Comparison of ENCODE assay signal across 14 cellular contexts in the genomic region with DNA sequence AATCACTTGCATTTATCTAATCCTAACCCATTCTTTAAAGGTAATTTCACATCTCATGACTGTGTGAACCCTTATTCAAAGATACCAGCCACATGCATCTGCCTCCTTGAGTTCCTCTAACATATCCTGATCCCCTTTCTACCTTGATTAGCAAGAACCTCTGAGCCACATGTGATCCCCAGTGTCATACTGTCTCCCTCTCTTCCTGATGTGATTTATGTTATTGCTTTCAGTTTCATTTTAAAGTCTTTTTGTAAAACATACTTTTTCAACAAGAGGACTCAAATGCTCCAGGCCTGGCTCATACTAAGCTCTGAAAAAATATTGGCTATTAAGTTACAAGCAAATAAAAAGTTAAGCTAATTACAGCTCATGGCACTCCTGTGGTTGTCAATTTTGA.
DNase-seq lines count a peak whose midpoint lies in the region; ATAC-seq, FAIRE-seq and TF ChIP-seq lines count a peak whose summit lies in the region.
"Had no signal": no experiment of that assay in that cellular context is flagged by ENCODE, and none has a peak within 500 bp of the region (broad histone marks: within the 10 kb centered on the region; RNA-seq: fewer than 3 reads in every experiment).

No MANE protein-coding gene starts in this region.

- no peak for TF ChIP-seq POLR2A in upper lobe of left lung (IDR thresholded peaks at IDR 0.05)

- intact Hi-C loops in CD4-positive, alpha-beta memory T cell (cut with micrococcal nuclease) = no loop called here
- intact Hi-C loops in left lung (cut with DNase I) (loop anchor here in 1 of 2 donors (10.0 kb wide), 1 partner anchor 210 kb away; no protein-coding TSS in a partner anchor), tibial artery (cut with DNase I; ENCODE audit: low total_unique reads) (no loop called here)

- H3K27ac Mint-ChIP-seq in CD4-positive, alpha-beta memory T cell = peak overlapping the region in 6 of 7 donors; percentile 7 to 65 (median 22)
- peak overlapping the region; percentile 74 for H3K27ac Mint-ChIP-seq in activated naive CD8-positive, alpha-beta T cell treated with anti-CD3 and anti-CD28 coated beads, Interleukin-2, amount 10 ng/mL, durations not matched to agents 7 days and 5 days

- no peak for TF ChIP-seq CTCF in left lung (IDR thresholded peaks at IDR 0.05)
- no peak for TF ChIP-seq CTCF in upper lobe of left lung (IDR thresholded peaks at IDR 0.05)
- no peak for TF ChIP-seq CTCF in tibial artery (IDR thresholded peaks at IDR 0.05)

- peak; percentile 65 for ATAC-seq in activated naive CD8-positive, alpha-beta T cell treated with anti-CD3 and anti-CD28 coated beads, Interleukin-2, amount 10 ng/mL, durations not matched to agents 7 days and 5 days (ENCODE audit: low read depth)
- peak; percentile 34 for ATAC-seq in left lung
- no peak for ATAC-seq in GM18519 (IDR thresholded peaks at IDR 0.05; ENCODE audit: low FRiP score, unreplicated experiment)
- ATAC-seq in upper lobe of left lung (ENCODE audit: low FRiP score in 2 of 2) = no peak

- no peak overlapping the region for H3K4me3 ChIP-seq in CD4-positive, alpha-beta memory T cell (ENCODE audit: low read length in 2 of 2)
- H3K4me3 ChIP-seq in left lung (no peak overlapping the region), upper lobe of left lung (no peak overlapping the region), tibial artery (no peak overlapping the region)
- H3K4me3 ChIP-seq: esophagus squamous epithelium, thoracic aorta had no signal

- H3K4me3 Mint-ChIP-seq in CD4-positive, alpha-beta memory T cell = peak overlapping the region; percentile 22 to 75 (median 63)
- peak overlapping the region; percentile 4 for H3K4me3 Mint-ChIP-seq in activated naive CD8-positive, alpha-beta T cell treated with anti-CD3 and anti-CD28 coated beads, Interleukin-2, amount 10 ng/mL, durations not matched to agents 7 days and 5 days

- H3K9me3 Mint-ChIP-seq in CD4-positive, alpha-beta memory T cell = peaks cover 0 to 2% (median 0%) of the 10 kb centered on the region in 8 donors
- no peaks in the 10 kb centered on the region for H3K9me3 Mint-ChIP-seq in activated naive CD8-positive, alpha-beta T cell treated with anti-CD3 and anti-CD28 coated beads, Interleukin-2, amount 10 ng/mL, durations not matched to agents 7 days and 5 days

- peak; percentile 9 for FAIRE-seq in GM18507 (lab: Jason Lieb, UNC)

- POLR2A ChIA-PET in CD4-positive, alpha-beta memory T cell (lab: Charles Lee; ENCODE audit: partially characterized antibody) = no interaction called here
- POLR2A ChIA-PET in activated naive CD8-positive, alpha-beta T cell treated with anti-CD3 and anti-CD28 coated beads, Interleukin-2, amount 10 ng/mL, durations not matched to agents 7 days and 5 days (lab: Charles Lee) = no interaction called here

- H3K27ac ChIP-seq in CD4-positive, alpha-beta memory T cell (ENCODE audit: low read depth, low read length) = no peak overlapping the region
- H3K27ac ChIP-seq in left lung = peak overlapping the region in 1 of 2 donors; percentile 22
- H3K27ac ChIP-seq in upper lobe of left lung = no peak overlapping the region
- H3K27ac ChIP-seq in tibial artery = no peak overlapping the region
- H3K27ac ChIP-seq: esophagus squamous epithelium, thoracic aorta, VCaP had no signal

- DNase-seq in CD4-positive, alpha-beta memory T cell = peak in 2 of 5 donors; percentile 4 to 14
- DNase-seq in GM18507 (ENCODE audit: extremely low spot score, insufficient read length, low read depth) = no peak
- DNase-seq in activated naive CD8-positive, alpha-beta T cell treated with anti-CD3 and anti-CD28 coated beads, Interleukin-2, amount 10 ng/mL, durations not matched to agents 7 days and 5 days = no peak
- DNase-seq in left lung = no peak
- DNase-seq in upper lobe of left lung = no peak
- no peak for DNase-seq in tibial artery
- DNase-seq: activated T-cell treated with anti-CD3 and anti-CD28 coated beads, Interleukin-2, amount 50 U/mL, for 48 hours; DMS 273 treated with DMSO at 0.1 percent for 48 hours; esophagus squamous epithelium; NCI-H146; Right ventricle myocardium superior had no signal

- peaks cover 0 to 5% of the 10 kb centered on the region in 2 donors for H3K36me3 Mint-ChIP-seq in CD4-positive, alpha-beta memory T cell
- peaks cover 6% of the 10 kb centered on the region for H3K36me3 Mint-ChIP-seq in activated naive CD8-positive, alpha-beta T cell treated with anti-CD3 and anti-CD28 coated beads, Interleukin-2, amount 10 ng/mL, durations not matched to agents 7 days and 5 days

- H3K4me1 ChIP-seq in CD4-positive, alpha-beta memory T cell (ENCODE audit: insufficient read depth, low read length) = peaks cover 11% of the 10 kb centered on the region
- H3K4me1 ChIP-seq in left lung = peaks cover 0 to 5% of the 10 kb centered on the region in 2 donors
- H3K4me1 ChIP-seq in upper lobe of left lung = peaks cover 0 to 7% (median 2%) of the 10 kb centered on the region in 4 donors
- H3K4me1 ChIP-seq in tibial artery = peaks cover 0 to 9% (median 4%) of the 10 kb centered on the region in 4 donors

- no peaks in the 10 kb centered on the region for H3K27me3 ChIP-seq in CD4-positive, alpha-beta memory T cell (ENCODE audit: insufficient read depth, low read length)
- no peaks in the 10 kb centered on the region for H3K27me3 ChIP-seq in left lung
- H3K27me3 ChIP-seq in upper lobe of left lung = no peaks in the 10 kb centered on the region
- H3K27me3 ChIP-seq in tibial artery = no peaks in the 10 kb centered on the region
- H3K27me3 ChIP-seq: esophagus squamous epithelium had no signal

- CTCF ChIA-PET in CD4-positive, alpha-beta memory T cell (lab: Charles Lee; ENCODE audit: partially characterized antibody) = interaction anchor here (1.7 to 4.0 kb wide), 3 partner anchors 10 to 19 kb away, joined by 4 to 31 read pairs (median 4); no protein-coding TSS in a partner anchor

- H3K9me3 ChIP-seq in CD4-positive, alpha-beta memory T cell (ENCODE audit: control insufficient read depth in 1 of 2, low read length in 2 of 2) = no peaks in the 10 kb centered on the region
- H3K9me3 ChIP-seq in left lung = no peaks in the 10 kb centered on the region
- H3K9me3 ChIP-seq in upper lobe of left lung = no peaks in the 10 kb centered on the region
- H3K9me3 ChIP-seq in tibial artery = no peaks in the 10 kb centered on the region
- H3K9me3 ChIP-seq: esophagus squamous epithelium, thoracic aorta had no signal

- TF ChIP-seq EP300 in upper lobe of left lung (IDR thresholded peaks at IDR 0.05) = no peak

- H3K4me1 Mint-ChIP-seq in CD4-positive, alpha-beta memory T cell = peaks cover 16 to 24% (median 19%) of the 10 kb centered on the region in 4 donors
- peaks cover 12% of the 10 kb centered on the region for H3K4me1 Mint-ChIP-seq in activated naive CD8-positive, alpha-beta T cell treated with anti-CD3 and anti-CD28 coated beads, Interleukin-2, amount 10 ng/mL, durations not matched to agents 7 days and 5 days

- no peaks in the 10 kb centered on the region for H3K36me3 ChIP-seq in CD4-positive, alpha-beta memory T cell (ENCODE audit: insufficient read depth, low read length)
- H3K36me3 ChIP-seq in left lung = no peaks in the 10 kb centered on the region
- no peaks in the 10 kb centered on the region for H3K36me3 ChIP-seq in upper lobe of left lung
- H3K36me3 ChIP-seq in tibial artery = no peaks in the 10 kb centered on the region
- H3K36me3 ChIP-seq: esophagus squamous epithelium, thoracic aorta had no signal

- no peaks in the 10 kb centered on the region for H3K27me3 Mint-ChIP-seq in CD4-positive, alpha-beta memory T cell
- H3K27me3 Mint-ChIP-seq in activated naive CD8-positive, alpha-beta T cell treated with anti-CD3 and anti-CD28 coated beads, Interleukin-2, amount 10 ng/mL, durations not matched to agents 7 days and 5 days = peaks cover 7% of the 10 kb centered on the region

Comparison
In these comparisons a context has a peak if more than half of its experiments do, and no peak if none do; other contexts are left out.
1. ATAC-seq: peak in activated naive CD8-positive, alpha-beta T cell treated with anti-CD3 and anti-CD28 coated beads, Interleukin-2, amount 10 ng/mL, durations not matched to agents 7 days and 5 days (single experiment) and left lung (single experiment); none in GM18519 (single experiment) and upper lobe of left lung (0 of 2).